8 cellular contexts compared by ENCODE assay signal in the genomic region with DNA sequence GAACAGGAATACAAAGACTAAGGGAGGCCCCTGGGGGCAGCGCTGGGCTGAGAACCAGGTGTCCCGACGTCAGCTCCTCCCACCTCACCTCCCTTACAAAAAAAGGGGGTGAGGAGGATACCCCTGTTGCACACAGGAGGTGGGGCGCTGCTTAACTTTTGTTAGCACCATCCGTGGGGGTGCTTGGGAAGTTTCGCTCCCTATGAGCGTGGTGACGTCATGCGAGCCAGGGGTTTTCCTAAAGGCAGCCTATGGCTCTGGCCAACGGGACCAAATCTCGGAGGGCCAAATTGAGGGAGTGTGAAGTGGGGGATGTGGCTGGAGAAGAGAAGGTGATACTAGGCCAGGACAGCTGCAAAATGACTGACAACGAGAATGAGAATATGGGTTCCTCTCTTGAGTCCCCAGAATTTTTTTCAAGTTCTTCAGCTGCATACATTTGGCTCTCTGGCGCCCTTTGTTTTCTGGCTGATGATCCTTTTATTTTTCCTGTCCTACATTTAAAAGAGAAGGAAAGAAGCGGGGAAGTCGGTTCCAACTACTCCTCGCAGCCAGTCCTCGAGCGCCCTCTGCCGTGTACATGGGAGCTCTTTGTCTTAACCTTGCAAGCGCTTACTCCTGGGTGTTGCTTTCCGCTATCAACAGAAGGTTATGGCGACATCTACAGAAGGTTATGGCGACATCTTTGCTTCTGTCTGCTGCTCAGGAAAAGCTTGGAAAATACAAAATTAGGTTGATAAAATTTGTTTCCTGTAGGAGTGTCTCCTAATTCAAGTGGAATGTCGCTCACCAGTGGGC. TPM values are rescaled to one million over a fixed set of nuclear protein-coding genes. Genes with fewer than 3 reads are reported as not detected.
DNase-seq lines count a peak whose midpoint lies in the region; ATAC-seq, FAIRE-seq and TF ChIP-seq lines count a peak whose summit lies in the region.

No MANE protein-coding gene starts in this region.

- H3K27ac ChIP-seq in RWPE2 (ENCODE audit: poor library complexity, severe bottlenecking) (no peak overlapping the region), dorsolateral prefrontal cortex (peak overlapping the region; percentile 11 to 93 (median 81)), HepG2 (ENCODE audit: extremely low read length, insufficient read depth, low read length) (no peak overlapping the region)

- peak; percentile 98 for DNase-seq in DMS53 (lab: John Stamatoyannopoulos, UW)
- DNase-seq in HK-2 (ENCODE audit: unreplicated experiment), result peak; percentile 36
- DNase-seq in RWPE2 (ENCODE audit: low spot score), result peak; percentile 25
- peak; percentile 46 to 94 (median 91) for DNase-seq in dorsolateral prefrontal cortex
- DNase-seq in HepG2 (ENCODE audit: low spot score), result no peak
- peak; percentile 71 for DNase-seq in stimulated activated CD8-positive, alpha-beta memory T cell treated with anti-CD3 and anti-CD28 coated beads, Interleukin-4, amount 100 ng/mL, for 48 hours
- DNase-seq in NCI-H128 (lab: John Stamatoyannopoulos, UW; ENCODE audit: unreplicated experiment), result no peak

- H3K4me1 ChIP-seq in RWPE2 (ENCODE audit: insufficient read depth, poor library complexity, severe bottlenecking), result no peaks in the 10 kb centered on the region
- peaks cover 21% of the 10 kb centered on the region for H3K4me1 ChIP-seq in HepG2 (ENCODE audit: insufficient read depth, low read length)

- FAIRE-seq in HepG2 (lab: Jason Lieb, UNC), result no peak

- TF ChIP-seq EP300 in HepG2 (IDR thresholded peaks at IDR 0.05; ENCODE audit: low read depth in 2 of 2, low read length in 2 of 2) (no peak), HepG2 (CRISPR knock-in tag; IDR thresholded peaks at IDR 0.05; ENCODE audit: borderline replicate concordance) (no peak)

- H3K9me3 ChIP-seq in RWPE2 (ENCODE audit: severe bottlenecking) (no peaks in the 10 kb centered on the region), HepG2 (ENCODE audit: low read length) (no peaks in the 10 kb centered on the region)

- no peaks in the 10 kb centered on the region for H4K20me1 ChIP-seq in HepG2 (ENCODE audit: insufficient read depth, low read length)

- no peak overlapping the region for H2AFZ ChIP-seq in HepG2 (ENCODE audit: low read length)

- no peaks in the 10 kb centered on the region for H3K79me2 ChIP-seq in HepG2 (ENCODE audit: insufficient read depth, low read length)

- intact Hi-C loops in dorsolateral prefrontal cortex (cut with DNase I), result loop anchor here (2.0 to 10.0 kb wide), 7 partner anchors 94 to 1326 kb away; a partner anchor contains a TSS
- intact Hi-C loops in HepG2 (cut with micrococcal nuclease; ENCODE audit: unreplicated experiment), result loop anchor here (10.0 kb wide), 1 partner anchor 154 kb away; no protein-coding TSS in a partner anchor

- peak; percentile 60 for TF ChIP-seq CTCF in RWPE2 (IDR thresholded peaks at IDR 0.05; ENCODE audit: poor library complexity, severe bottlenecking)
- TF ChIP-seq CTCF in dorsolateral prefrontal cortex (IDR thresholded peaks at IDR 0.05 in 54 of 56, conservative IDR thresholded peaks at IDR 0.05 in 2 of 56; ENCODE audit: low read depth in 1 of 56, partially characterized antibody in 56 of 56), result peak; percentile 64 to 95 (median 87)
- peak; percentile 52 for TF ChIP-seq CTCF in HepG2 (CRISPR knock-in tag; IDR thresholded peaks at IDR 0.05)

- BruUV-seq in HepG2 (replicated peaks; lab: Mats Ljungman, UMichigan), result no TSS peak

- H3K36me3 ChIP-seq in RWPE2 (ENCODE audit: low read depth), result no peaks in the 10 kb centered on the region
- no peaks in the 10 kb centered on the region for H3K36me3 ChIP-seq in HepG2 (replicated peaks in 1 of 2; ENCODE audit: control insufficient read depth in 1 of 2, insufficient read depth in 2 of 2, low read length in 2 of 2)

- H3K4me3 ChIP-seq in RWPE2 (ENCODE audit: severe bottlenecking), result no peak overlapping the region
- H3K4me3 ChIP-seq in dorsolateral prefrontal cortex, result peak overlapping the region in 58 of 59 donors; percentile 3 to 62 (median 40)
- no peak overlapping the region for H3K4me3 ChIP-seq in HepG2 (replicated peaks in 1 of 3; ENCODE audit: insufficient read depth in 1 of 3, low read depth in 2 of 3, low read length in 3 of 3)

- ATAC-seq in GM19468 (IDR thresholded peaks at IDR 0.05; ENCODE audit: extremely low read depth, unreplicated experiment), result peak; percentile 42
- peak; percentile 42; the same call in 1 of the 3 replicates for ATAC-seq in RWPE2 (ENCODE audit: low read depth)
- ATAC-seq in HepG2, result no peak; the same call in 2 of the 3 replicates

- in situ Hi-C loops in HepG2 (cut with HindIII; ENCODE audit: extremely low pct_ligation_motif_present, low pct_unique_long_range_greater_than_20kb), result no loop called here

- CTCF ChIA-PET in HepG2 (lab: Yijun Ruan, JAX; ENCODE audit: low intra/inter-chr PET ratio, low total read pairs), result no interaction called here

- WGBS in HepG2 (ENCODE audit: low lambda C conversion rate), result 63% methylated on average over 24 of the region's 24 CpGs

- no peak for TF ChIP-seq POLR2A in HepG2 (IDR thresholded peaks at IDR 0.05; ENCODE audit: insufficient read depth in 1 of 2, low read depth in 2 of 2, low read length in 2 of 2)

- no peaks in the 10 kb centered on the region for H3K27me3 ChIP-seq in RWPE2 (ENCODE audit: insufficient read depth, poor library complexity, severe bottlenecking)
- H3K27me3 ChIP-seq in dorsolateral prefrontal cortex, result no peaks in the 10 kb centered on the region
- H3K27me3 ChIP-seq in HepG2 (ENCODE audit: control insufficient read depth in 1 of 2, insufficient read depth in 2 of 2, low read length in 2 of 2), result no peaks in the 10 kb centered on the region

- no peak for TF ChIP-seq RAD21 in HepG2 (CRISPR knock-in tag; IDR thresholded peaks at IDR 0.05)

- H3K9ac ChIP-seq in HepG2 (ENCODE audit: insufficient read depth, low read depth, low read length), result no peak overlapping the region

- POLR2A ChIA-PET in HepG2 (lab: Yijun Ruan, JAX), result no interaction called here

- no peak overlapping the region for H3K4me2 ChIP-seq in HepG2 (ENCODE audit: low read depth, low read length)

TF ChIP-seq in HepG2, 621 proteins besides CTCF, POLR2A, EP300 and RAD21 (continues in another document):
- TF ChIP-seq, protein P1, sequence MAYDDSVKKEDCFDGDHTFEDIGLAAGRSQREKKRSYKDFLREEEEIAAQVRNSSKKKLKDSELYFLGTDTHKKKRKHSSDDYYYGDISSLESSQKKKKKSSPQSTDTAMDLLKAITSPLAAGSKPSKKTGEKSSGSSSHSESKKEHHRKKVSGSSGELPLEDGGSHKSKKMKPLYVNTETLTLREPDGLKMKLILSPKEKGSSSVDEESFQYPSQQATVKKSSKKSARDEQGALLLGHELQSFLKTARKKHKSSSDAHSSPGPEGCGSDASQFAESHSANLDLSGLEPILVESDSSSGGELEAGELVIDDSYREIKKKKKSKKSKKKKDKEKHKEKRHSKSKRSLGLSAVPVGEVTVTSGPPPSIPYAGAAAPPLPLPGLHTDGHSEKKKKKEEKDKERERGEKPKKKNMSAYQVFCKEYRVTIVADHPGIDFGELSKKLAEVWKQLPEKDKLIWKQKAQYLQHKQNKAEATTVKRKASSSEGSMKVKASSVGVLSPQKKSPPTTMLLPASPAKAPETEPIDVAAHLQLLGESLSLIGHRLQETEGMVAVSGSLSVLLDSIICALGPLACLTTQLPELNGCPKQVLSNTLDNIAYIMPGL (CRISPR knock-in tag; IDR thresholded peaks at IDR 0.05; ENCODE audit: borderline replicate concordance in 1 of 2, low read depth in 1 of 2), result no peak
- TF ChIP-seq HMG20B (CRISPR knock-in tag; conservative IDR thresholded peaks at IDR 0.05) (no peak), CREB1 (IDR thresholded peaks at IDR 0.05) (peak; percentile 82), CREB1 (CRISPR knock-in tag; IDR thresholded peaks at IDR 0.05) (no peak), ZNF589 (CRISPR knock-in tag; conservative IDR thresholded peaks at IDR 0.05) (no peak), XBP1 (CRISPR knock-in tag; IDR thresholded peaks at IDR 0.05) (no peak), PPARG (CRISPR knock-in tag; conservative IDR thresholded peaks at IDR 0.05) (no peak), ZNF883 (CRISPR knock-in tag; IDR thresholded peaks at IDR 0.05; ENCODE audit: not compliant biosample characterization) (no peak), U2AF1 (optimal IDR thresholded peaks at IDR 0.05; ENCODE audit: low read depth, low read length) (peak; percentile 48), ATF7 (IDR thresholded peaks at IDR 0.05) (peak; percentile 86), ATF7 (CRISPR knock-in tag; IDR thresholded peaks at IDR 0.05) (no peak), PLRG1 (conservative IDR thresholded peaks at IDR 0.05) (no peak), MAF1 (CRISPR knock-in tag; IDR thresholded peaks at IDR 0.05; ENCODE audit: borderline replicate concordance) (no peak)

RNA-seq across cellular contexts. Expression of a gene that starts 48.0 kb away (rescaled TPM):
- 1 to 10 TPM in 1 of 120 experiments, under 1 TPM in 32, not detected in 87; 0.29 to 1.0 (median 0.61) TPM for total RNA-seq in dorsolateral prefrontal cortex
- 0.15 and 0.34 TPM in 2 replicates for total RNA-seq in HepG2 (2016; rRNA removed; fragmentation: Illumina TruSeq; extraction: Trizol)
- total RNA-seq in HepG2 (2016; cell fraction: cytosol; rRNA removed; fragmentation: Illumina TruSeq; extraction: Trizol; ENCODE audit: low read depth), result not detected in 2 replicates
- total RNA-seq in HepG2 (2016; cell fraction: insoluble cytoplasmic fraction; rRNA removed; fragmentation: Illumina TruSeq; extraction: Trizol), result 0.09 and 0.18 TPM in 2 replicates
- 0.07 TPM in 1 of 2 replicates, not detected in the other for total RNA-seq in HepG2 (2016; cell fraction: membrane; rRNA removed; fragmentation: Illumina TruSeq; extraction: Trizol)
- total RNA-seq in HepG2 (2016; cell fraction: nucleus; rRNA removed; fragmentation: Illumina TruSeq; extraction: Trizol), result 0.25 TPM in 1 of 2 replicates, not detected in the other
- 0.05 and 0.09 TPM in 2 replicates for polyA plus RNA-seq in HepG2 (2011; rRNA removed)
- 0.05 TPM in 1 of 2 replicates, not detected in the other for polyA plus RNA-seq in HepG2 (2011; cell fraction: cytosol; rRNA removed)
- polyA plus RNA-seq in HepG2 (2011; cell fraction: nucleus; rRNA removed), result 0.09 and 0.11 TPM in 2 replicates
- polyA plus RNA-seq in HepG2 (2012), result 0.15 and 0.20 TPM in 2 replicates
- polyA plus RNA-seq in HepG2 (2016; cell fraction: cytosol; fragmentation: Illumina TruSeq; extraction: Trizol; ENCODE audit: low read depth), result not detected in 2 replicates
- polyA plus RNA-seq in HepG2 (2016; cell fraction: insoluble cytoplasmic fraction; fragmentation: Illumina TruSeq; extraction: Trizol; ENCODE audit: low read depth), result 0.10 TPM in 1 of 2 replicates, not detected in the other
- 0.07 TPM in 1 of 2 replicates, not detected in the other for polyA plus RNA-seq in HepG2 (2016; cell fraction: membrane; fragmentation: Illumina TruSeq; extraction: Trizol; ENCODE audit: low read depth)
- 0.21 TPM in 1 of 2 replicates, not detected in the other for polyA plus RNA-seq in HepG2 (2016; cell fraction: nucleus; fragmentation: Illumina TruSeq; extraction: Trizol; ENCODE audit: insufficient read depth, low read depth)
- not detected in 2 replicates for polyA minus RNA-seq in HepG2 (2011; rRNA and poly(A)+ RNA removed; ENCODE audit: low replicate concordance)
- polyA minus RNA-seq in HepG2 (2011; cell fraction: cytosol; rRNA and poly(A)+ RNA removed), result not detected in 2 replicates
- 0.26 and 0.99 TPM in 2 replicates for polyA minus RNA-seq in HepG2 (2011; cell fraction: nucleus; rRNA and poly(A)+ RNA removed)

Comparison
In these comparisons a context has a peak if more than half of its experiments do, and no peak if none do; other contexts are left out.
1. DNase-seq: peak in DMS53 (single experiment), HK-2 (single experiment), RWPE2 (single experiment), dorsolateral prefrontal cortex (10 of 10) and stimulated activated CD8-positive, alpha-beta memory T cell treated with anti-CD3 and anti-CD28 coated beads, Interleukin-4, amount 100 ng/mL, for 48 hours (single experiment); none in HepG2 (single experiment) and NCI-H128 (single experiment).
2. H3K27ac ChIP-seq: peak in dorsolateral prefrontal cortex (59 of 59); none in RWPE2 (single experiment) and HepG2 (single experiment).
3. H3K4me3 ChIP-seq: peak in dorsolateral prefrontal cortex (58 of 59); none in RWPE2 (single experiment) and HepG2 (0 of 3).
4. Peak in every context shown above with its lines, with median percentiles within 50 percentile points of each other: CTCF ChIP-seq.